Comparison of ENCODE assay signal across 2 cellular contexts in the genomic region with DNA sequence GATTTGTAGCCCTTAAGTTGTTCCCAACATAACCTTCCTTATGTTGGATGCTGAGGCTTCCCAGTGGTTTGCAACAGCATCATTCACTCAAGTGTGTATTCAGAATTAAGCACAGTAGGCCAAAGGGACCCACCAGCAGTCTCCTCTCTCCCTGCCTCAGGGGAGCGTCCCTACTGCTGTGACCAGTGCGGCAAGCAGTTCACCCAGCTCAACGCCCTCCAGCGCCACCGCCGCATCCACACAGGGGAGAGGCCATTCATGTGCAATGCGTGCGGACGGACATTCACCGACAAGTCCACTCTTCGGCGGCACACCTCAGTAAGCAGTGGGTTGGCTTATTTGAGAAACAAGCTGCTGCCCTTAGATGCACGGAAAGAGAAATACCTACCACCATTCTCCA.
TF ChIP-seq lines count a peak whose summit lies in the region.

No MANE protein-coding gene starts in this region.

TF ChIP-seq in GM12878, 131 proteins besides CTCF, POLR2A, EP300 and RAD21:
- TF ChIP-seq YBX1 (IDR thresholded peaks at IDR 0.05) (no peak), GATAD2B (conservative IDR thresholded peaks at IDR 0.05; ENCODE audit: low read depth) (no peak), HDGF (IDR thresholded peaks at IDR 0.05) (no peak), EZH2 (IDR thresholded peaks at IDR 0.05; ENCODE audit: borderline replicate concordance, control insufficient read depth, low read depth, low read length) (no peak)
- TF ChIP-seq, protein P1, sequence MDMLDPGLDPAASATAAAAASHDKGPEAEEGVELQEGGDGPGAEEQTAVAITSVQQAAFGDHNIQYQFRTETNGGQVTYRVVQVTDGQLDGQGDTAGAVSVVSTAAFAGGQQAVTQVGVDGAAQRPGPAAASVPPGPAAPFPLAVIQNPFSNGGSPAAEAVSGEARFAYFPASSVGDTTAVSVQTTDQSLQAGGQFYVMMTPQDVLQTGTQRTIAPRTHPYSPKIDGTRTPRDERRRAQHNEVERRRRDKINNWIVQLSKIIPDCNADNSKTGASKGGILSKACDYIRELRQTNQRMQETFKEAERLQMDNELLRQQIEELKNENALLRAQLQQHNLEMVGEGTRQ (IDR thresholded peaks at IDR 0.05; ENCODE audit: borderline replicate concordance, low read depth, low read length), result no peak

TF ChIP-seq in GM23338, 12 proteins besides CTCF, POLR2A, EP300 and RAD21:
- TF ChIP-seq NANOG (IDR thresholded peaks at IDR 0.05; ENCODE audit: borderline replicate concordance) (no peak), POLR2AphosphoS5 (IDR thresholded peaks at IDR 0.05; ENCODE audit: low read depth) (no peak), JUNB (IDR thresholded peaks at IDR 0.05; ENCODE audit: unreplicated experiment) (no peak), ZNF331 (CRISPR knock-in tag; IDR thresholded peaks at IDR 0.05; ENCODE audit: low read depth) (no peak), STAT1 (IDR thresholded peaks at IDR 0.05; ENCODE audit: unreplicated experiment) (no peak)
- TF ChIP-seq, protein P2, sequence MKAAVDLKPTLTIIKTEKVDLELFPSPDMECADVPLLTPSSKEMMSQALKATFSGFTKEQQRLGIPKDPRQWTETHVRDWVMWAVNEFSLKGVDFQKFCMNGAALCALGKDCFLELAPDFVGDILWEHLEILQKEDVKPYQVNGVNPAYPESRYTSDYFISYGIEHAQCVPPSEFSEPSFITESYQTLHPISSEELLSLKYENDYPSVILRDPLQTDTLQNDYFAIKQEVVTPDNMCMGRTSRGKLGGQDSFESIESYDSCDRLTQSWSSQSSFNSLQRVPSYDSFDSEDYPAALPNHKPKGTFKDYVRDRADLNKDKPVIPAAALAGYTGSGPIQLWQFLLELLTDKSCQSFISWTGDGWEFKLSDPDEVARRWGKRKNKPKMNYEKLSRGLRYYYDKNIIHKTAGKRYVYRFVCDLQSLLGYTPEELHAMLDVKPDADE (IDR thresholded peaks at IDR 0.05), result no peak
- TF ChIP-seq, protein P3, sequence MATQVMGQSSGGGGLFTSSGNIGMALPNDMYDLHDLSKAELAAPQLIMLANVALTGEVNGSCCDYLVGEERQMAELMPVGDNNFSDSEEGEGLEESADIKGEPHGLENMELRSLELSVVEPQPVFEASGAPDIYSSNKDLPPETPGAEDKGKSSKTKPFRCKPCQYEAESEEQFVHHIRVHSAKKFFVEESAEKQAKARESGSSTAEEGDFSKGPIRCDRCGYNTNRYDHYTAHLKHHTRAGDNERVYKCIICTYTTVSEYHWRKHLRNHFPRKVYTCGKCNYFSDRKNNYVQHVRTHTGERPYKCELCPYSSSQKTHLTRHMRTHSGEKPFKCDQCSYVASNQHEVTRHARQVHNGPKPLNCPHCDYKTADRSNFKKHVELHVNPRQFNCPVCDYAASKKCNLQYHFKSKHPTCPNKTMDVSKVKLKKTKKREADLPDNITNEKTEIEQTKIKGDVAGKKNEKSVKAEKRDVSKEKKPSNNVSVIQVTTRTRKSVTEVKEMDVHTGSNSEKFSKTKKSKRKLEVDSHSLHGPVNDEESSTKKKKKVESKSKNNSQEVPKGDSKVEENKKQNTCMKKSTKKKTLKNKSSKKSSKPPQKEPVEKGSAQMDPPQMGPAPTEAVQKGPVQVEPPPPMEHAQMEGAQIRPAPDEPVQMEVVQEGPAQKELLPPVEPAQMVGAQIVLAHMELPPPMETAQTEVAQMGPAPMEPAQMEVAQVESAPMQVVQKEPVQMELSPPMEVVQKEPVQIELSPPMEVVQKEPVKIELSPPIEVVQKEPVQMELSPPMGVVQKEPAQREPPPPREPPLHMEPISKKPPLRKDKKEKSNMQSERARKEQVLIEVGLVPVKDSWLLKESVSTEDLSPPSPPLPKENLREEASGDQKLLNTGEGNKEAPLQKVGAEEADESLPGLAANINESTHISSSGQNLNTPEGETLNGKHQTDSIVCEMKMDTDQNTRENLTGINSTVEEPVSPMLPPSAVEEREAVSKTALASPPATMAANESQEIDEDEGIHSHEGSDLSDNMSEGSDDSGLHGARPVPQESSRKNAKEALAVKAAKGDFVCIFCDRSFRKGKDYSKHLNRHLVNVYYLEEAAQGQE (IDR thresholded peaks at IDR 0.05; ENCODE audit: unreplicated experiment), result no peak
